ENCODE assay signal across 8 cellular contexts in the genomic region with DNA sequence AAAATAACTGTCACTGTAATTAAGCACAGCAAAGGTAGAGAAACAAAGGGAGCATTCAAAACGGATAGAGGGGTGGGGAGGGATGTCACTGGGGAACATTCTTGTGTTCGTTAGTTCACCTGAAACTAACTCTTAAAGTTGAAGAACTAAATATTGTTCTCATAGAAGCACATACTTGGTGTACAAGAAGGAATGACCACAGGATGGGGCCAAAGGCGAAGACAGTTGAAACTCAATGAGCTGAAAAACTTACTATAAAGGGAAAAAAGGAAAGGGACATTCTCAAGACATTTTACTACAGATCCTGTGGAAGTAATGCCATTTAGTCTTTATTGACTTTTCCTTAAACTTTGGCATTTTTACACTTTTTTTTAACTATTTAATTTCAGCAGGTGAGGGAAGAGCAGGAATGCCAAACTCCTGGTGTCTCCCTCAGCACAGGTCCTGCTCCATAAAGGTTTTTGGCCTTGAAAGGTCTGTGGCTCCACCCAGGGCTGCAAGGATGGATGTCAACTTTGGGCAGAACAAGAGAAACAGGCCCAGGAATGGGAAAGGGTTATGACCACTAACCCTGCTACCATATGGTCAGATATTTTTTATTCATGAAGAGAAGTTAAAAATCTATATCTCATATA.
DNase-seq lines count a peak whose midpoint lies in the region; ATAC-seq and TF ChIP-seq lines count a peak whose summit lies in the region.

No MANE protein-coding gene starts in this region.

- H3K36me3 Mint-ChIP-seq in naive B cell = no peaks in the 10 kb centered on the region

- peak; percentile 12 for DNase-seq in GDM1 (lab: John Stamatoyannopoulos, UW)
- peak; percentile 37 for DNase-seq in NAMALWA (ENCODE audit: low spot score)
- peak; percentile 24 for DNase-seq in colonic mucosa
- no peak for DNase-seq in naive B cell
- DNase-seq in NCI-H345 (lab: John Stamatoyannopoulos, UW) = no peak
- no peak for DNase-seq in activated T-cell treated with anti-CD3 and anti-CD28 coated beads for 4 hours
- no peak for DNase-seq in 8988T

- no peak overlapping the region for H3K4me3 Mint-ChIP-seq in naive B cell

- no peak overlapping the region for H3K4me3 ChIP-seq in colonic mucosa

- H3K27me3 Mint-ChIP-seq in naive B cell = no peaks in the 10 kb centered on the region

- peak; percentile 24 for TF ChIP-seq CTCF in colonic mucosa (IDR thresholded peaks at IDR 0.05)

- H3K27ac Mint-ChIP-seq in naive B cell = peak overlapping the region in 4 of 6 donors; percentile 0 to 65 (median 20)

- no peaks in the 10 kb centered on the region for H3K4me1 ChIP-seq in colonic mucosa

- intact Hi-C loops in colonic mucosa (cut with DNase I) = loop anchor here (5.0 to 10.0 kb wide), 2 partner anchors 195 to 327 kb away; a partner anchor contains a TSS

- no peak overlapping the region for H3K9ac ChIP-seq in colonic mucosa (ENCODE audit: low read depth in 2 of 2, low read length in 2 of 2)

- no peaks in the 10 kb centered on the region for H3K27me3 ChIP-seq in colonic mucosa

- ATAC-seq in GM21529 (IDR thresholded peaks at IDR 0.05; ENCODE audit: unreplicated experiment) (peak; percentile 83), naive B cell (ENCODE audit: low read depth in 2 of 2) (peak in 1 of 2 donors; percentile 55)

- H3K27ac ChIP-seq in colonic mucosa = no peak overlapping the region

- no peaks in the 10 kb centered on the region for H3K9me3 ChIP-seq in colonic mucosa

- H3K9me3 Mint-ChIP-seq in naive B cell = peaks cover 0 to 3% (median 0%) of the 10 kb centered on the region in 7 donors

- no peaks in the 10 kb centered on the region for H3K36me3 ChIP-seq in colonic mucosa

- H3K4me1 Mint-ChIP-seq in naive B cell = peaks cover 17 to 32% (median 24%) of the 10 kb centered on the region in 3 donors

Comparison
In these comparisons a context has a peak if more than half of its experiments do, and no peak if none do; other contexts are left out.
1. DNase-seq: peak in GDM1 (single experiment), NAMALWA (single experiment) and colonic mucosa (single experiment); none in naive B cell (single experiment), NCI-H345 (single experiment), activated T-cell treated with anti-CD3 and anti-CD28 coated beads for 4 hours (single experiment) and 8988T (single experiment).